ENCODE assay signal across 10 cellular contexts in genomic region chr17:82892869-82893565, GRCh38. TPM values are rescaled to one million over a fixed set of nuclear protein-coding genes. Genes with fewer than 3 reads are reported as not detected.
DNase-seq lines count a peak whose midpoint lies in the region; ATAC-seq, FAIRE-seq and TF ChIP-seq lines count a peak whose summit lies in the region.
"Had no signal": no experiment of that assay in that cellular context is flagged by ENCODE, and none has a peak within 500 bp of the region (broad histone marks: within the 10 kb centered on the region; RNA-seq: fewer than 3 reads in every experiment).

No MANE protein-coding gene starts in this region.

- ATAC-seq in gastroesophageal sphincter (no peak), HG03469 (IDR thresholded peaks at IDR 0.05; ENCODE audit: unreplicated experiment) (no peak)

- in situ Hi-C loops in brain microvascular endothelial cell (cut with HindIII; ENCODE audit: low pct_ligation_motif_present, low sequenced_read_pairs) = no loop called here

- H3K36me3 ChIP-seq in gastroesophageal sphincter (peaks cover 0 to 41% of the 10 kb centered on the region in 2 donors), brain microvascular endothelial cell (replicated peaks) (no peaks in the 10 kb centered on the region)

- peaks cover 0 to 46% (median 14%) of the 10 kb centered on the region in 3 donors for H3K4me1 ChIP-seq in gastroesophageal sphincter

- no peaks in the 10 kb centered on the region for H3K27me3 ChIP-seq in gastroesophageal sphincter
- no peaks in the 10 kb centered on the region for H3K27me3 ChIP-seq in brain microvascular endothelial cell (replicated peaks)

- no peak for TF ChIP-seq POLR2A in GM12891 (IDR thresholded peaks at IDR 0.05; ENCODE audit: low read depth, low read length)
- TF ChIP-seq POLR2A in gastroesophageal sphincter (IDR thresholded peaks at IDR 0.05) = no peak

- H3K9me3 ChIP-seq in gastroesophageal sphincter = no peaks in the 10 kb centered on the region

- DNase-seq in GM12891 (ENCODE audit: insufficient read length, low spot score) (no peak), activated T-cell treated with anti-CD3 and anti-CD28 coated beads for 1 hour (ENCODE audit: low read depth) (peak; percentile 55), NCI-H1436 treated with DMSO at 0.1 percent for 48 hours (lab: John Stamatoyannopoulos, UW) (no peak), brain microvascular endothelial cell (no peak), NCI-H774 (lab: John Stamatoyannopoulos, UW) (no peak)
- peak in 2 of 3 donors; percentile 54 to 57 for DNase-seq in stimulated activated CD4-positive, alpha-beta T cell treated with anti-CD3 and anti-CD28 coated beads, TNF-alpha, amount 100 ng/mL, for 1 hour (ENCODE audit: low read depth in 3 of 3, low spot score in 1 of 3)

- no peak for TF ChIP-seq CTCF in gastroesophageal sphincter (IDR thresholded peaks at IDR 0.05)
- no peak for TF ChIP-seq CTCF in brain microvascular endothelial cell (IDR thresholded peaks at IDR 0.05; ENCODE audit: low read depth, low read length, missing control alignments)

- H3K27ac ChIP-seq in gastroesophageal sphincter = peak overlapping the region in 3 of 4 donors; percentile 42 to 61 (median 46)
- H3K27ac ChIP-seq in brain microvascular endothelial cell = no peak overlapping the region

- TF ChIP-seq EP300 in gastroesophageal sphincter (IDR thresholded peaks at IDR 0.05) = no peak

- FAIRE-seq in GM12891 (lab: Jason Lieb, UNC) = peak; percentile 75

- 62 to 70% methylated on average over 10 to 22 of the region's 27 CpGs for WGBS in gastroesophageal sphincter (ENCODE audit: low coverage in 1 of 2), 2 donors

- H3K4me3 ChIP-seq in gastroesophageal sphincter (no peak overlapping the region), brain microvascular endothelial cell (ENCODE audit: low read depth, low read length) (no peak overlapping the region)

TF ChIP-seq in GM12891, 5 proteins besides CTCF, POLR2A, EP300 and RAD21:
- TF ChIP-seq PAX5 (IDR thresholded peaks at IDR 0.05; ENCODE audit: insufficient read depth, low read length, severe bottlenecking) (no peak), TAF1 (IDR thresholded peaks at IDR 0.05; ENCODE audit: low read depth, low read length) (no peak), SPI1 (IDR thresholded peaks at IDR 0.05; ENCODE audit: low read depth, low read length) (no peak), POU2F2 (IDR thresholded peaks at IDR 0.05; ENCODE audit: low read depth, low read length) (no peak), POLR2AphosphoS5 (IDR thresholded peaks at IDR 0.05; ENCODE audit: low read depth, low read length) (no peak)
TF ChIP-seq in GM12891: peak in this region for 0.

RNA-seq across cellular contexts. Expression of gene ZNF750, which starts 53.2 kb away (rescaled TPM):
- polyA plus RNA-seq in GM12891 (2012; ENCODE audit: low read depth, missing spikeins) = 0.04 TPM
- total RNA-seq in gastroesophageal sphincter = 1 to 10 TPM in 2 of 4 donors, under 1 TPM in 1, not detected in 1; 0.46 to 1.6 (median 1.1) TPM
- total RNA-seq: renal cortical epithelial cell; T-helper 1 cell treated with Interleukin-12 subunit alpha and Interleukin-12 subunit beta and Interleukin-4 antibody, amounts not matched to agents 30 ng/mL and 1 ng/mL, for 36 hours had no signal

Comparison
In these comparisons a context has a peak if more than half of its experiments do, and no peak if none do; other contexts are left out.
1. DNase-seq: peak in activated T-cell treated with anti-CD3 and anti-CD28 coated beads for 1 hour (single experiment) and stimulated activated CD4-positive, alpha-beta T cell treated with anti-CD3 and anti-CD28 coated beads, TNF-alpha, amount 100 ng/mL, for 1 hour (2 of 3); none in GM12891 (single experiment), NCI-H1436 treated with DMSO at 0.1 percent for 48 hours (single experiment), brain microvascular endothelial cell (single experiment) and NCI-H774 (single experiment).